ENCODE assay signal across 1 cellular context in the genomic region with DNA sequence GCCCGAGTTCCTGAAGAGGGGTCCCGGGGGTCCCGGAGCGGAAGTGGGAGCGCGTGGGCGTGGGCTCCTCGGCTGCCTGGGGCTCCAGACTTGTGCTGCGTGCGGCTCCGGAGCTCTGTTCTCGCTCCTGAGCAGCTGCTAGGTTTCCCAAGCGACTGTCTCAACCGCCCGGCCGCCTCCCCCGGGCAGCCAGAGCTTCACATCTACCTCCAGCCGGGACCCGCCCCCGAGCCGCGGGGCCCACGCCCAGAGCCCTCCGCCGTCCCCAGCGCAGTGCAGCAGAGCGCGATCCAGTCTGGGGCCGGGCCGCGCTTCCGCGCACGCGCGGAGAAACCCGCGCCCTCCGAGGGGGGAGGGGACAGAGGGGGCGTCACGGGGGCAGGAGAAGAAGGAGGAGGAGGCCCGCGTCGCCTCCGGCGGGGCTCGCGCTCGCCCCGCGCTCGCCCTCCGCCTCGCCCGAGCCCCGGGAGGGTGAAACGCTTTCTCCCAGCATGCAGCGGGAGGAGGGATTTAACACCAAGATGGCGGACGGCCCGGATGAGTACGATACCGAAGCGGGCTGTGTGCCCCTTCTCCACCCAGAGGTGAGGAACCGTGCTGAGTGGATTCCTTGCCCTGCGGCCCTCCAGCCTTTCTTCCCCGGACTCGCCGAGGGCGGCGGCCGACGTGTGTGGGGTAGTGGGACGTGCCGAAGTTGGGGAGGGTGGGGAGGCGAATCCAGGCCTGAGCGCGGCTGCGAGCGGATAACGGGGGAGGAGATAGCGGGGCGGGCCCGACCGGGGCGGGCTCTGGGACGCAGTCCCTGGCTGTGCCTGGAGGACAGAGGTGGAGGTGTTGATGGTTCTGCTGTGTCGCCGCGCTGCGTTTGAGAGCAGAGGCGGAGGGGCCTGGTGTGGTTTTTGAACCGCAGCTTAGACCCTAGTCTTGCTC.
TF ChIP-seq lines count a peak whose summit lies in the region.

A gene with protein sequence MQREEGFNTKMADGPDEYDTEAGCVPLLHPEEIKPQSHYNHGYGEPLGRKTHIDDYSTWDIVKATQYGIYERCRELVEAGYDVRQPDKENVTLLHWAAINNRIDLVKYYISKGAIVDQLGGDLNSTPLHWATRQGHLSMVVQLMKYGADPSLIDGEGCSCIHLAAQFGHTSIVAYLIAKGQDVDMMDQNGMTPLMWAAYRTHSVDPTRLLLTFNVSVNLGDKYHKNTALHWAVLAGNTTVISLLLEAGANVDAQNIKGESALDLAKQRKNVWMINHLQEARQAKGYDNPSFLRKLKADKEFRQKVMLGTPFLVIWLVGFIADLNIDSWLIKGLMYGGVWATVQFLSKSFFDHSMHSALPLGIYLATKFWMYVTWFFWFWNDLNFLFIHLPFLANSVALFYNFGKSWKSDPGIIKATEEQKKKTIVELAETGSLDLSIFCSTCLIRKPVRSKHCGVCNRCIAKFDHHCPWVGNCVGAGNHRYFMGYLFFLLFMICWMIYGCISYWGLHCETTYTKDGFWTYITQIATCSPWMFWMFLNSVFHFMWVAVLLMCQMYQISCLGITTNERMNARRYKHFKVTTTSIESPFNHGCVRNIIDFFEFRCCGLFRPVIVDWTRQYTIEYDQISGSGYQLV (plus strand): TSS at position 370 of the 930 bp plus-strand sequence. CDS start 122 bp downstream, at position 492.

TF ChIP-seq in HepG2, 621 proteins besides CTCF, POLR2A, EP300 and RAD21 (continued from another document):
- TF ChIP-seq ZSCAN22 (CRISPR knock-in tag; IDR thresholded peaks at IDR 0.05), result no peak
- TF ChIP-seq KDM3A (CRISPR knock-in tag; IDR thresholded peaks at IDR 0.05; ENCODE audit: low read depth), result peak; percentile 34; the same call in 1 of the 2 replicates
- TF ChIP-seq, protein P1, sequence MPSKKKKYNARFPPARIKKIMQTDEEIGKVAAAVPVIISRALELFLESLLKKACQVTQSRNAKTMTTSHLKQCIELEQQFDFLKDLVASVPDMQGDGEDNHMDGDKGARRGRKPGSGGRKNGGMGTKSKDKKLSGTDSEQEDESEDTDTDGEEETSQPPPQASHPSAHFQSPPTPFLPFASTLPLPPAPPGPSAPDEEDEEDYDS (CRISPR knock-in tag; IDR thresholded peaks at IDR 0.05), result peak; percentile 94
- TF ChIP-seq SRSF9 (IDR thresholded peaks at IDR 0.05; ENCODE audit: borderline replicate concordance, insufficient read depth, low read depth, low read length, poor library complexity, severe bottlenecking), result no peak
- TF ChIP-seq FLYWCH1 (CRISPR knock-in tag; IDR thresholded peaks at IDR 0.05), result no peak
- TF ChIP-seq, protein P2, sequence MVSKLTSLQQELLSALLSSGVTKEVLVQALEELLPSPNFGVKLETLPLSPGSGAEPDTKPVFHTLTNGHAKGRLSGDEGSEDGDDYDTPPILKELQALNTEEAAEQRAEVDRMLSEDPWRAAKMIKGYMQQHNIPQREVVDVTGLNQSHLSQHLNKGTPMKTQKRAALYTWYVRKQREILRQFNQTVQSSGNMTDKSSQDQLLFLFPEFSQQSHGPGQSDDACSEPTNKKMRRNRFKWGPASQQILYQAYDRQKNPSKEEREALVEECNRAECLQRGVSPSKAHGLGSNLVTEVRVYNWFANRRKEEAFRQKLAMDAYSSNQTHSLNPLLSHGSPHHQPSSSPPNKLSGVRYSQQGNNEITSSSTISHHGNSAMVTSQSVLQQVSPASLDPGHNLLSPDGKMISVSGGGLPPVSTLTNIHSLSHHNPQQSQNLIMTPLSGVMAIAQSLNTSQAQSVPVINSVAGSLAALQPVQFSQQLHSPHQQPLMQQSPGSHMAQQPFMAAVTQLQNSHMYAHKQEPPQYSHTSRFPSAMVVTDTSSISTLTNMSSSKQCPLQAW (CRISPR knock-in tag; IDR thresholded peaks at IDR 0.05), result peak; percentile 61; the same call in 1 of the 2 replicates
- 0 out of 2 replicates have a peak, but pooled peaks have one; percentile 26 for TF ChIP-seq NKX3-1 (CRISPR knock-in tag; IDR thresholded peaks at IDR 0.05)
- peak; percentile 79 for TF ChIP-seq TBX2 (CRISPR knock-in tag; IDR thresholded peaks at IDR 0.05; ENCODE audit: borderline replicate concordance)
- TF ChIP-seq ZNF549 (CRISPR knock-in tag; IDR thresholded peaks at IDR 0.05), result no peak
- TF ChIP-seq POLR2G (IDR thresholded peaks at IDR 0.05; ENCODE audit: low read depth, low read length), result peak; percentile 95
- no peak for TF ChIP-seq GABPA (IDR thresholded peaks at IDR 0.05; ENCODE audit: low read depth, low read length)
- peak; percentile 31; the same call in 1 of the 2 replicates for TF ChIP-seq GABPA (CRISPR knock-in tag; IDR thresholded peaks at IDR 0.05; ENCODE audit: low read depth)
- TF ChIP-seq HNF4A (CRISPR knock-in tag; IDR thresholded peaks at IDR 0.05), result no peak
- TF ChIP-seq CREB1 (IDR thresholded peaks at IDR 0.05), result no peak
- no peak for TF ChIP-seq CREB1 (CRISPR knock-in tag; IDR thresholded peaks at IDR 0.05)
- no peak for TF ChIP-seq RORA (CRISPR knock-in tag; IDR thresholded peaks at IDR 0.05)
- TF ChIP-seq, protein P3, sequence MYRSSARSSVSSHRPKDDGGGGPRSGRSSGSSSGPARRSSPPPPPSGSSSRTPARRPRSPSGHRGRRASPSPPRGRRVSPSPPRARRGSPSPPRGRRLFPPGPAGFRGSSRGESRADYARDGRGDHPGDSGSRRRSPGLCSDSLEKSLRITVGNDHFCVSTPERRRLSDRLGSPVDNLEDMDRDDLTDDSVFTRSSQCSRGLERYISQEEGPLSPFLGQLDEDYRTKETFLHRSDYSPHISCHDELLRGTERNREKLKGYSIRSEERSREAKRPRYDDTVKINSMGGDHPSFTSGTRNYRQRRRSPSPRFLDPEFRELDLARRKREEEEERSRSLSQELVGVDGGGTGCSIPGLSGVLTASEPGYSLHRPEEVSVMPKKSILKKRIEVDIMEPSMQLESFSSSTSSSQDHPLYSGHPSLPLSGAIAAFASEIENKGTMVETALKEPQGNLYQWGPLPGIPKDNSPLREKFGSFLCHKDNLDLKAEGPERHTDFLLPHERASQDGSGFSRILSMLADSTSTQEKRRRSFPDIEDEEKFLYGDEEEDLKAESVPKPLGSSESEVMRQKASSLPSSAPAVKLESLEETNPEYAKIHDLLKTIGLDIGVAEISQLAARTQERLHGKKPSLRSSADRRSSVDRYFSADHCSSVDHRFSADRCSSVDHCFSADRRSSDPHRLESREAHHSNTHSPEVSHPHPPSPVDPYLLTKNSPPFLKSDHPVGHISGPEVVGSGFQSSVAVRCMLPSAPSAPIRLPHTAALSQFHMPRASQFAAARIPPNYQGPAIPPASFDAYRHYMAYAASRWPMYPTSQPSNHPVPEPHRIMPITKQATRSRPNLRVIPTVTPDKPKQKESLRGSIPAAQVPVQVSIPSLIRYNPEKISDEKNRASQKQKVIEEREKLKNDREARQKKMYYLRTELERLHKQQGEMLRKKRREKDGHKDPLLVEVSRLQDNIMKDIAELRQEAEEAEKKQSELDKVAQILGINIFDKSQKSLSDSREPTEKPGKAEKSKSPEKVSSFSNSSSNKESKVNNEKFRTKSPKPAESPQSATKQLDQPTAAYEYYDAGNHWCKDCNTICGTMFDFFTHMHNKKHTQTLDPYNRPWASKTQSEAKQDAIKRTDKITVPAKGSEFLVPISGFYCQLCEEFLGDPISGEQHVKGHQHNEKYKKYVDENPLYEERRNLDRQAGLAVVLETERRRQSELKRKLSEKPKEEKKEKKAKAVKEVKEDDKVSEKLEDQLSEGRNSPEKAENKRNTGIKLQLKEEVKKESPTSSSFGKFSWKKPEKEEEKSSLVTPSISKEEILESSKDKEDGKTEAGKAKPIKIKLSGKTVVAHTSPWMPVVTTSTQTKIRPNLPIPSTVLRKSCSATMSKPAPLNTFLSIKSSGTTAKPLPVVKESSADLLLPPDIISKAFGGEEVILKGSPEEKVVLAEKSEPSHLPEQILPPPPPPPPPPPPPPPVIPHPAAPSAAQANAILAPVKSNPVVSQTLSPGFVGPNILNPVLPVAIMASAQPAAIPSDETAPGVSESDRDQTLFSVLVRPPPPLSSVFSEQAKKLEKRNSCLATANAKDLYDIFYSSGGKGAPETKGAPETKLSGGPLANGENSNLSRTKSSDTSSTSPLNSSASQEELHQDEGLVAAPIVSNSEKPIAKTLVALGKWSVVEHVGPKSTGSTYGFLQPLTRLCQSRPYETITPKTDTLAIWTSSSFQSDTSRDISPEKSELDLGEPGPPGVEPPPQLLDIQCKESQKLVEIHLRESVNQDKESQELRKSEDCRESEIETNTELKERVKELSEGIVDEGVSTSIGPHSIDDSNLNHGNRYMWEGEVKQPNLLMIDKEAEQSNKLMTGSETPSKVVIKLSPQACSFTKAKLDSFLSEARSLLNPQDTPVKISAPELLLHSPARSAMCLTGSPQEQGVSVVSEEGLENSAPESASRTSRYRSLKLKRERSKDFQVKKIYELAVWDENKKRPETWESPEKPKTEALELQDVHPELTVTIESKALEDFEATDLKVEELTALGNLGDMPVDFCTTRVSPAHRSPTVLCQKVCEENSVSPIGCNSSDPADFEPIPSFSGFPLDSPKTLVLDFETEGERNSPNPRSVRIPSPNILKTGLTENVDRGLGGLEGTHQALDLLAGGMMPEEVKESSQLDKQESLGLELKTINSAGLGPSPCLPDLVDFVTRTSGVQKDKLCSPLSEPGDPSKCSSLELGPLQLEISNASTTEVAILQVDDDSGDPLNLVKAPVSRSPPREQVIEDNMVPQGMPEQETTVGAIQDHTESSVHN (CRISPR knock-in tag; IDR thresholded peaks at IDR 0.05), result 0 out of 2 replicates have a peak, but pooled peaks have one; percentile 20
- TF ChIP-seq DNMT1 (CRISPR knock-in tag; IDR thresholded peaks at IDR 0.05), result no peak
- TF ChIP-seq, protein P4, sequence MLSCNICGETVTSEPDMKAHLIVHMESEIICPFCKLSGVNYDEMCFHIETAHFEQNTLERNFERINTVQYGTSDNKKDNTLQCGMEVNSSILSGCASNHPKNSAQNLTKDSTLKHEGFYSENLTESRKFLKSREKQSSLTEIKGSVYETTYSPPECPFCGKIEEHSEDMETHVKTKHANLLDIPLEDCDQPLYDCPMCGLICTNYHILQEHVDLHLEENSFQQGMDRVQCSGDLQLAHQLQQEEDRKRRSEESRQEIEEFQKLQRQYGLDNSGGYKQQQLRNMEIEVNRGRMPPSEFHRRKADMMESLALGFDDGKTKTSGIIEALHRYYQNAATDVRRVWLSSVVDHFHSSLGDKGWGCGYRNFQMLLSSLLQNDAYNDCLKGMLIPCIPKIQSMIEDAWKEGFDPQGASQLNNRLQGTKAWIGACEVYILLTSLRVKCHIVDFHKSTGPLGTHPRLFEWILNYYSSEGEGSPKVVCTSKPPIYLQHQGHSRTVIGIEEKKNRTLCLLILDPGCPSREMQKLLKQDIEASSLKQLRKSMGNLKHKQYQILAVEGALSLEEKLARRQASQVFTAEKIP (CRISPR knock-in tag; IDR thresholded peaks at IDR 0.05; ENCODE audit: borderline replicate concordance), result no peak
- TF ChIP-seq ZBTB7A (CRISPR knock-in tag; IDR thresholded peaks at IDR 0.05), result peak; percentile 65; the same call in 1 of the 2 replicates
- no peak for TF ChIP-seq HMGA1 (CRISPR knock-in tag; conservative IDR thresholded peaks at IDR 0.05)
- peak; percentile 95 for TF ChIP-seq ZNF543 (CRISPR knock-in tag; IDR thresholded peaks at IDR 0.05)
- TF ChIP-seq PRMT3 (CRISPR knock-in tag; IDR thresholded peaks at IDR 0.05; ENCODE audit: borderline replicate concordance, low read depth), result peak; percentile 76; the same call in 1 of the 2 replicates
- no peak for TF ChIP-seq ZNF260 (CRISPR knock-in tag; IDR thresholded peaks at IDR 0.05; ENCODE audit: borderline replicate concordance, low read depth)
- TF ChIP-seq ZNF749 (CRISPR knock-in tag; IDR thresholded peaks at IDR 0.05; ENCODE audit: borderline replicate concordance), result no peak; the same call in 1 of the 2 replicates
- peak; percentile 94 for TF ChIP-seq CCDC6 (CRISPR knock-in tag; IDR thresholded peaks at IDR 0.05)
- no peak for TF ChIP-seq SP140L (CRISPR knock-in tag; IDR thresholded peaks at IDR 0.05; ENCODE audit: borderline replicate concordance)
- TF ChIP-seq NFKB2 (CRISPR knock-in tag; IDR thresholded peaks at IDR 0.05; ENCODE audit: borderline replicate concordance), result no peak
- no peak for TF ChIP-seq ZNF24 (IDR thresholded peaks at IDR 0.05)
- TF ChIP-seq CCAR2 (optimal IDR thresholded peaks at IDR 0.05; ENCODE audit: low read depth, low read length), result no peak
- TF ChIP-seq ZBTB3 (CRISPR knock-in tag; IDR thresholded peaks at IDR 0.05; ENCODE audit: borderline replicate concordance, low read depth), result no peak
- no peak for TF ChIP-seq MTF1 (CRISPR knock-in tag; IDR thresholded peaks at IDR 0.05)
- TF ChIP-seq HNF4G (IDR thresholded peaks at IDR 0.05; ENCODE audit: borderline replicate concordance, low read depth, low read length), result no peak; the same call in 1 of the 2 replicates
- 0 out of 2 replicates have a peak, but pooled peaks have one; percentile 18 for TF ChIP-seq HNF4G (CRISPR knock-in tag; IDR thresholded peaks at IDR 0.05; ENCODE audit: borderline replicate concordance, low read depth)
- TF ChIP-seq DPF2 (CRISPR knock-in tag; IDR thresholded peaks at IDR 0.05; ENCODE audit: borderline replicate concordance, low read depth), result no peak
- no peak for TF ChIP-seq ZBTB38 (CRISPR knock-in tag; IDR thresholded peaks at IDR 0.05)
- TF ChIP-seq ZNF564 (CRISPR knock-in tag; IDR thresholded peaks at IDR 0.05), result peak; percentile 83; the same call in 1 of the 2 replicates
- TF ChIP-seq ZNF577 (CRISPR knock-in tag; IDR thresholded peaks at IDR 0.05; ENCODE audit: borderline replicate concordance, low read depth), result no peak
- TF ChIP-seq ZNF792 (CRISPR knock-in tag; IDR thresholded peaks at IDR 0.05), result peak; percentile 18; the same call in 1 of the 2 replicates
- TF ChIP-seq ZNF629 (CRISPR knock-in tag; conservative IDR thresholded peaks at IDR 0.05), result no peak
TF ChIP-seq in HepG2: peak in this region for 263.
